ENCODE assay signal across 15 cellular contexts in the genomic region with DNA sequence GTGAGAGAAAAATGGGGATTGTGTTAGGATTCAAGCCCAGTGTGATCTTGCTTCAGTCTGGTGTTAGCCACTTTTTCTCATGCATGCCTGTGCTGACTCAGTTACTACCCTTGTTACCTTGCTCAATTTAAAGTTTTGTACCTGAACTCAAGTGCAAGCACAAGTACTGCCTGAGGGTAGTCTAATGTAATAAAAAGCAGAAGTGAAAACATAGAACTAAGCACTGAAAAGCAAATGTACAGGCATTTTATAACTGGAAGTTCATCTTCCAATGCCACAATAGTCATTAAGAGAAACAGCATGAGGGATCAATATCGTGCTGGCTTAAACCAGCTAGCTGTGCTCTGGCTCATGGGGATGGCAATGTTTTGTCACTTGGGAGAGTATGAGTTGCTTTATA. TPM values are rescaled to one million over a fixed set of nuclear protein-coding genes. Genes with fewer than 3 reads are reported as not detected.
DNase-seq lines count a peak whose midpoint lies in the region; ATAC-seq and TF ChIP-seq lines count a peak whose summit lies in the region.
"Had no signal": no experiment of that assay in that cellular context is flagged by ENCODE, and none has a peak within 500 bp of the region (broad histone marks: within the 10 kb centered on the region; RNA-seq: fewer than 3 reads in every experiment).

No MANE protein-coding gene starts in this region.

- no peak overlapping the region for H3K9ac ChIP-seq in OCI-LY3 (ENCODE audit: low read length)

- no peaks in the 10 kb centered on the region for H3K79me2 ChIP-seq in OCI-LY3 (ENCODE audit: low read length)

- H4K20me1 ChIP-seq in OCI-LY3 (ENCODE audit: insufficient read depth, low read length) = no peaks in the 10 kb centered on the region

- H3K4me1 ChIP-seq in OCI-LY3 (ENCODE audit: low read length) = peaks cover 18% of the 10 kb centered on the region
- H3K4me1 ChIP-seq: breast epithelium had no signal

- H3K27me3 ChIP-seq in OCI-LY3 (ENCODE audit: low read depth, low read length) = no peaks in the 10 kb centered on the region
- H3K27me3 ChIP-seq: breast epithelium, tibial nerve had no signal

- H3K36me3 ChIP-seq in OCI-LY3 (replicated peaks; ENCODE audit: low read depth, low read length) = no peaks in the 10 kb centered on the region
- H3K36me3 ChIP-seq: breast epithelium, tibial nerve had no signal

- H3K27ac ChIP-seq in OCI-LY3 (ENCODE audit: low read length) = no peak overlapping the region
- H3K27ac ChIP-seq: breast epithelium, tibial nerve had no signal

- no peak for DNase-seq in type B pancreatic cell (ENCODE audit: extremely low spot score, unreplicated experiment)
- no peak for DNase-seq in hepatic stellate cell (ENCODE audit: low spot score)
- no peak for DNase-seq in anterior cingulate cortex (lab: John Stamatoyannopoulos, UW)
- DNase-seq: activated naive CD4-positive, alpha-beta T cell treated with Interleukin-2 at 50 U/mL for 16 hours; AML-193; effector memory CD4-positive, alpha-beta T cell; MM.1S had no signal

- H3K9me3 Mint-ChIP-seq in type B pancreatic cell = no peaks in the 10 kb centered on the region
- H3K9me3 Mint-ChIP-seq: nephron had no signal

- no peak overlapping the region for H3K27ac Mint-ChIP-seq in type B pancreatic cell

- no peaks in the 10 kb centered on the region for H3K9me3 ChIP-seq in OCI-LY3 (ENCODE audit: insufficient read depth, low read length)
- H3K9me3 ChIP-seq: breast epithelium, tibial nerve had no signal

- peak; percentile 84 for ATAC-seq in GM18868 (IDR thresholded peaks at IDR 0.05; ENCODE audit: unreplicated experiment)
- peak; percentile 77 for ATAC-seq in GM21526 (IDR thresholded peaks at IDR 0.05; ENCODE audit: low FRiP score, unreplicated experiment)
- peak; percentile 74 for ATAC-seq in HG03095 (IDR thresholded peaks at IDR 0.05; ENCODE audit: unreplicated experiment)
- ATAC-seq in HG02759 (IDR thresholded peaks at IDR 0.05; ENCODE audit: unreplicated experiment) = no peak

- H2AFZ ChIP-seq in OCI-LY3 (ENCODE audit: low read depth, low read length) = no peak overlapping the region

- no peaks in the 10 kb centered on the region for H3K4me1 Mint-ChIP-seq in type B pancreatic cell (ENCODE audit: unreplicated experiment)

- H3K27me3 Mint-ChIP-seq in type B pancreatic cell = peaks cover 3% of the 10 kb centered on the region

- peak overlapping the region; percentile 49 for H3K4me2 ChIP-seq in OCI-LY3 (ENCODE audit: low read length)

- H3K4me3 Mint-ChIP-seq in type B pancreatic cell = no peak overlapping the region
- H3K4me3 Mint-ChIP-seq: nephron had no signal

- H3K36me3 Mint-ChIP-seq in type B pancreatic cell = no peaks in the 10 kb centered on the region

- no peak for TF ChIP-seq CTCF in OCI-LY3 (IDR thresholded peaks at IDR 0.05; ENCODE audit: low read depth, low read length)
- TF ChIP-seq CTCF in type B pancreatic cell (conservative IDR thresholded peaks at IDR 0.05) = no peak

- peak overlapping the region; percentile 32; the same call in 1 of the 2 replicates for H3K4me3 ChIP-seq in OCI-LY3 (ENCODE audit: low read length)
- H3K4me3 ChIP-seq: breast epithelium, tibial nerve had no signal

RNA-seq across cellular contexts. Expression of a gene that starts 48.6 kb away (rescaled TPM):
- total RNA-seq in type B pancreatic cell (ENCODE audit: low replicate concordance) = 1.9 and 6.1 TPM in 2 replicates
